12 cellular contexts compared by ENCODE assay signal in the genomic region with DNA sequence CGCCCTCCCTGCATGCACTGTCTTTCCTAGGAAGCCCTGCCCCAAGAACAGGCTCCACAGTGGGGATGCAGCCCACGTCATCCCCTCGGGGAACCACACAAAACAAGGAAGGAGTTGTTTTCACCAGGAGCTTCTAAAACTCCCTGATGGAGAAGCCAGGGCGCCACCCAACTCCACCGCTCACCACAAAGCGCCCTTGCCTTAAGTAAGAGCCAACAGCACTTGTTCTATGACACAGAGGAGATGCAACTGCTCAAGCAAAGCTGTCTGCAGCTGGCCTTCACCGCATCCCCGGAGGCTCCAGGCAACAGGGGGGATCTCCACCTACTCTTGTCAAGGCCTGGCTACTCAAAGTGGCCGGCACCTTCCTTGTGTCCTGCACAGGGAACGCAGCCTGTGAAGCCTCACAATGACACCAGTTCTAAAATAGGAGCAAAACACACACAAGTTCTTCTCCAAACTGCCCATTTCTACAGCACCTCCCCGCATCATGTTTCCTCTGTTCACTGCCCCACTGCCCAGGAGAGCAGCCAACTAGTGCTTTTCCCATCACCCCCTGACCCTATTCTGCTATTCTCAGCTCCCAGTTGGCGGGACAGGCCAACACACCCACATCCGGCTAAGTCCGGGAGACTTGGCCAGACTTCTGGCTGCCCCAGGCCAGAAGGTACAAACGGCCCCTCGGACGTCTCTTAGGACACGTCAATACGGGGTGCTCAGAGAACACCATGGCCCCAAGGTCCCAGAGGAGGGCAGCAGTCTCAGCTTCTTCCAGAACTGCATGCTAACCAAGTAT. TPM values are rescaled to one million over a fixed set of nuclear protein-coding genes. Genes with fewer than 3 reads are reported as not detected.
A peak's percentile ranks its signal among the peaks of the same experiment; 100 is the strongest.
DNase-seq lines count a peak whose midpoint lies in the region; ATAC-seq and TF ChIP-seq lines count a peak whose summit lies in the region.
"Had no signal": no experiment of that assay in that cellular context is flagged by ENCODE, and none has a peak within 500 bp of the region (broad histone marks: within the 10 kb centered on the region; RNA-seq: fewer than 3 reads in every experiment).

No MANE protein-coding gene starts in this region.

- no peak for TF ChIP-seq POLR2A in sigmoid colon (IDR thresholded peaks at IDR 0.05)

- no peak for ATAC-seq in HG03108 (IDR thresholded peaks at IDR 0.05; ENCODE audit: unreplicated experiment)

- H3K27ac ChIP-seq in cingulate gyrus (ENCODE audit: low read depth, low read length), result peak overlapping the region; percentile 89
- peak overlapping the region; percentile 43 to 62 (median 52) for H3K27ac ChIP-seq in sigmoid colon
- H3K27ac ChIP-seq: BLaER1, cardiac muscle cell had no signal

- TF ChIP-seq CTCF in sigmoid colon (IDR thresholded peaks at IDR 0.05), result no peak

- peaks cover 0 to 16% (median 4%) of the 10 kb centered on the region in 4 donors for H3K4me1 ChIP-seq in sigmoid colon

- DNase-seq in RPMI7951 (ENCODE audit: low read depth) (peak; percentile 86), kidney glomerular epithelial cell (lab: John Stamatoyannopoulos, UW) (peak; percentile 28), sigmoid colon (peak; percentile 80), GF-D8 (lab: John Stamatoyannopoulos, UW) (no peak), activated gamma-delta T cell treated with Interleukin-2 at 50 U/mL for 16 hours (no peak), NCI-H446 (lab: John Stamatoyannopoulos, UW) (no peak)
- DNase-seq: OCI-M1; stimulated activated naive CD4-positive, alpha-beta T cell treated with Interleukin-2 at 50 U/mL for 16 hours had no signal

- no peaks in the 10 kb centered on the region for H3K27me3 ChIP-seq in sigmoid colon
- H3K27me3 ChIP-seq: BLaER1, cardiac muscle cell had no signal

- WGBS in sigmoid colon, 2 donors, result 81 to 87% methylated on average over 19 of the region's 19 CpGs

- H3K4me3 ChIP-seq in sigmoid colon, result no peak overlapping the region
- H3K4me3 ChIP-seq: BLaER1, cardiac muscle cell had no signal

- H3K9me3 ChIP-seq in sigmoid colon, result no peaks in the 10 kb centered on the region
- H3K9me3 ChIP-seq: BLaER1 had no signal

- TF ChIP-seq EP300 in sigmoid colon (IDR thresholded peaks at IDR 0.05), result no peak

- intact Hi-C loops in sigmoid colon (cut with DNase I), result no loop called here

- H3K36me3 ChIP-seq in sigmoid colon, result peaks cover 0 to 17% (median 6%) of the 10 kb centered on the region in 4 donors
- H3K36me3 ChIP-seq: cardiac muscle cell had no signal

RNA-seq across cellular contexts. Expression of a gene that starts 24.2 kb away (rescaled TPM):
- total RNA-seq in RPMI7951 (2014; rRNA removed; shearing (Covaris generic)), result 80.5 and 88.8 TPM in 2 replicates
- total RNA-seq in sigmoid colon, result 100 to 1,000 TPM in 2 of 4 donors, 10 to 100 TPM in 2; 74.3 to 118 (median 100.0) TPM
- polyA plus RNA-seq in sigmoid colon, result 10 to 100 TPM; 52.2 to 72.7 (median 72.5) TPM

RNA-seq across cellular contexts. Expression of a gene that starts 29.8 kb away (rescaled TPM):
- total RNA-seq in RPMI7951 (2014; rRNA removed; shearing (Covaris generic)), result 14.6 and 19.9 TPM in 2 replicates
- total RNA-seq in sigmoid colon, result 10 to 100 TPM; 16.8 to 42.1 (median 19.6) TPM
- 10 to 100 TPM in 1 of 3 donors, 1 to 10 TPM in 2; 6.0 to 22.3 (median 6.0) TPM for polyA plus RNA-seq in sigmoid colon

RNA-seq across cellular contexts. Expression of a gene that starts 36.2 kb away (rescaled TPM):
- total RNA-seq in RPMI7951 (2014; rRNA removed; shearing (Covaris generic)), result 4.6 and 6.0 TPM in 2 replicates
- 10 to 100 TPM; 10.2 to 22.8 (median 15.7) TPM for total RNA-seq in sigmoid colon
- 10 to 100 TPM in 1 of 3 donors, 1 to 10 TPM in 2; 4.8 to 22.8 (median 6.2) TPM for polyA plus RNA-seq in sigmoid colon

RNA-seq across cellular contexts. Expression of a gene that starts 48.6 kb away (rescaled TPM):
- total RNA-seq in RPMI7951 (2014; rRNA removed; shearing (Covaris generic)), result 39.0 and 49.0 TPM in 2 replicates
- total RNA-seq in sigmoid colon, result 10 to 100 TPM; 23.0 to 36.5 (median 32.4) TPM
- polyA plus RNA-seq in sigmoid colon, result 10 to 100 TPM; 26.4 to 41.7 (median 38.8) TPM

RNA-seq across cellular contexts. Expression of a gene that starts 48.9 kb away (rescaled TPM):
- total RNA-seq in RPMI7951 (2014; rRNA removed; shearing (Covaris generic)), result 7.2 and 12.7 TPM in 2 replicates
- total RNA-seq in sigmoid colon, result 1 to 10 TPM; 1.7 to 6.4 (median 5.0) TPM
- polyA plus RNA-seq in sigmoid colon, result 10 to 100 TPM; 11.4 to 22.1 (median 11.8) TPM

Comparison
In these comparisons a context has a peak if more than half of its experiments do, and no peak if none do; other contexts are left out.
1. DNase-seq: peak in RPMI7951 (single experiment), kidney glomerular epithelial cell (single experiment) and sigmoid colon (single experiment); none in GF-D8 (single experiment), activated gamma-delta T cell treated with Interleukin-2 at 50 U/mL for 16 hours (single experiment) and NCI-H446 (0 of 2).